Comparison of ENCODE assay signal across 13 cellular contexts in genomic region chr1:70907563-70908310, GRCh38.
DNase-seq lines count a peak whose midpoint lies in the region; ATAC-seq lines count a peak whose summit lies in the region.
"Had no signal": no experiment of that assay in that cellular context is flagged by ENCODE, and none has a peak within 500 bp of the region (broad histone marks: within the 10 kb centered on the region; RNA-seq: fewer than 3 reads in every experiment).

No MANE protein-coding gene starts in this region.

- H3K27me3 Mint-ChIP-seq in stimulated activated naive CD8-positive, alpha-beta T cell treated with anti-CD3 and anti-CD28 coated beads, Interleukin-15, amount 100 ng/mL, for 72 hours = no peaks in the 10 kb centered on the region
- peaks cover 0 to 2% of the 10 kb centered on the region in 2 donors for H3K27me3 Mint-ChIP-seq in natural killer cell treated with Interleukin-12 subunit alpha and Interleukin-12 subunit beta and Interleukin-15 and Interleukin-18, amount 100 ng/mL, for 72 hours
- H3K27me3 Mint-ChIP-seq: B cell had no signal

- peaks cover 6% of the 10 kb centered on the region for H3K4me1 Mint-ChIP-seq in stimulated activated naive CD8-positive, alpha-beta T cell treated with anti-CD3 and anti-CD28 coated beads, Interleukin-15, amount 100 ng/mL, for 72 hours
- H3K4me1 Mint-ChIP-seq in natural killer cell treated with Interleukin-12 subunit alpha and Interleukin-12 subunit beta and Interleukin-15 and Interleukin-18, amount 100 ng/mL, for 72 hours (ENCODE audit: low read depth in 2 of 2) = peaks cover 55 to 66% of the 10 kb centered on the region in 2 donors
- H3K4me1 Mint-ChIP-seq: B cell had no signal

- peaks cover 20% of the 10 kb centered on the region for H3K36me3 Mint-ChIP-seq in natural killer cell treated with Interleukin-12 subunit alpha and Interleukin-12 subunit beta and Interleukin-15 and Interleukin-18, amount 100 ng/mL, for 72 hours
- H3K36me3 Mint-ChIP-seq: CD8-positive, alpha-beta T cell had no signal

- H3K9me3 Mint-ChIP-seq in stimulated activated naive CD8-positive, alpha-beta T cell treated with anti-CD3 and anti-CD28 coated beads, Interleukin-15, amount 100 ng/mL, for 72 hours = peaks cover 5 to 13% of the 10 kb centered on the region in 2 donors
- peaks cover 5% of the 10 kb centered on the region for H3K9me3 Mint-ChIP-seq in natural killer cell treated with Interleukin-12 subunit alpha and Interleukin-12 subunit beta and Interleukin-15 and Interleukin-18, amount 100 ng/mL, for 72 hours
- H3K9me3 Mint-ChIP-seq: CD8-positive, alpha-beta T cell had no signal

- ATAC-seq in stimulated activated naive CD8-positive, alpha-beta T cell treated with anti-CD3 and anti-CD28 coated beads, Interleukin-15, amount 100 ng/mL, for 72 hours = peak; percentile 14
- ATAC-seq in stimulated activated naive CD8-positive, alpha-beta T cell treated with anti-CD3 and anti-CD28 coated beads, Interleukin-15, Interleukin-2, amounts not matched to agents 100 U/mL and 50 U/mL, for 24 hours = no peak
- peak; percentile 81 to 90 for ATAC-seq in natural killer cell treated with Interleukin-12 subunit alpha and Interleukin-12 subunit beta and Interleukin-15 and Interleukin-18, amount 100 ng/mL, for 72 hours
- ATAC-seq in GM21723 (IDR thresholded peaks at IDR 0.05; ENCODE audit: unreplicated experiment) (no peak), HG03565 (IDR thresholded peaks at IDR 0.05; ENCODE audit: unreplicated experiment) (no peak)
- ATAC-seq: CD8-positive, alpha-beta T cell; GM12878 had no signal

- no peak for DNase-seq in stimulated activated naive CD8-positive, alpha-beta T cell treated with anti-CD3 and anti-CD28 coated beads, Interleukin-15, amount 100 ng/mL, for 72 hours
- DNase-seq in stimulated activated naive CD8-positive, alpha-beta T cell treated with anti-CD3 and anti-CD28 coated beads, Interleukin-15, Interleukin-2, amounts not matched to agents 100 U/mL and 50 U/mL, for 24 hours = no peak
- peak; percentile 74 for DNase-seq in NK-92 treated with Interleukin-12 subunit alpha and Interleukin-12 subunit beta, amount 100 ng/mL, for 24 hours (lab: John Stamatoyannopoulos, UW)
- DNase-seq in natural killer cell treated with Interleukin-12 subunit alpha and Interleukin-12 subunit beta and Interleukin-15 and Interleukin-18, amount 100 ng/mL, for 72 hours (ENCODE audit: low spot score) = peak; percentile 87
- no peak for DNase-seq in T-helper 9 cell
- DNase-seq: Calu3; CD8-positive, alpha-beta T cell; DMS79 treated with DMSO at 0.1 percent for 48 hours; EL had no signal

- no peak overlapping the region for H3K27ac Mint-ChIP-seq in stimulated activated naive CD8-positive, alpha-beta T cell treated with anti-CD3 and anti-CD28 coated beads, Interleukin-15, amount 100 ng/mL, for 72 hours
- H3K27ac Mint-ChIP-seq in natural killer cell treated with Interleukin-12 subunit alpha and Interleukin-12 subunit beta and Interleukin-15 and Interleukin-18, amount 100 ng/mL, for 72 hours = peak overlapping the region; percentile 88 to 98
- H3K27ac Mint-ChIP-seq: B cell; CD8-positive, alpha-beta T cell had no signal

- no peak overlapping the region for H3K4me3 Mint-ChIP-seq in stimulated activated naive CD8-positive, alpha-beta T cell treated with anti-CD3 and anti-CD28 coated beads, Interleukin-15, amount 100 ng/mL, for 72 hours
- peak overlapping the region; percentile 70 for H3K4me3 Mint-ChIP-seq in natural killer cell treated with Interleukin-12 subunit alpha and Interleukin-12 subunit beta and Interleukin-15 and Interleukin-18, amount 100 ng/mL, for 72 hours
- H3K4me3 Mint-ChIP-seq: B cell; CD8-positive, alpha-beta T cell had no signal

Comparison
In these comparisons a context has a peak if more than half of its experiments do, and no peak if none do; other contexts are left out.
1. ATAC-seq: peak in stimulated activated naive CD8-positive, alpha-beta T cell treated with anti-CD3 and anti-CD28 coated beads, Interleukin-15, amount 100 ng/mL, for 72 hours (single experiment) and natural killer cell treated with Interleukin-12 subunit alpha and Interleukin-12 subunit beta and Interleukin-15 and Interleukin-18, amount 100 ng/mL, for 72 hours (2 of 2); none in stimulated activated naive CD8-positive, alpha-beta T cell treated with anti-CD3 and anti-CD28 coated beads, Interleukin-15, Interleukin-2, amounts not matched to agents 100 U/mL and 50 U/mL, for 24 hours (single experiment), GM21723 (single experiment) and HG03565 (single experiment).
2. DNase-seq: peak in NK-92 treated with Interleukin-12 subunit alpha and Interleukin-12 subunit beta, amount 100 ng/mL, for 24 hours (single experiment) and natural killer cell treated with Interleukin-12 subunit alpha and Interleukin-12 subunit beta and Interleukin-15 and Interleukin-18, amount 100 ng/mL, for 72 hours (single experiment); none in stimulated activated naive CD8-positive, alpha-beta T cell treated with anti-CD3 and anti-CD28 coated beads, Interleukin-15, amount 100 ng/mL, for 72 hours (0 of 2), stimulated activated naive CD8-positive, alpha-beta T cell treated with anti-CD3 and anti-CD28 coated beads, Interleukin-15, Interleukin-2, amounts not matched to agents 100 U/mL and 50 U/mL, for 24 hours (single experiment) and T-helper 9 cell (single experiment).
3. H3K27ac Mint-ChIP-seq: peak in natural killer cell treated with Interleukin-12 subunit alpha and Interleukin-12 subunit beta and Interleukin-15 and Interleukin-18, amount 100 ng/mL, for 72 hours (2 of 2); none in stimulated activated naive CD8-positive, alpha-beta T cell treated with anti-CD3 and anti-CD28 coated beads, Interleukin-15, amount 100 ng/mL, for 72 hours (0 of 2).